Comparison of ENCODE assay signal across 16 cellular contexts in the genomic region with DNA sequence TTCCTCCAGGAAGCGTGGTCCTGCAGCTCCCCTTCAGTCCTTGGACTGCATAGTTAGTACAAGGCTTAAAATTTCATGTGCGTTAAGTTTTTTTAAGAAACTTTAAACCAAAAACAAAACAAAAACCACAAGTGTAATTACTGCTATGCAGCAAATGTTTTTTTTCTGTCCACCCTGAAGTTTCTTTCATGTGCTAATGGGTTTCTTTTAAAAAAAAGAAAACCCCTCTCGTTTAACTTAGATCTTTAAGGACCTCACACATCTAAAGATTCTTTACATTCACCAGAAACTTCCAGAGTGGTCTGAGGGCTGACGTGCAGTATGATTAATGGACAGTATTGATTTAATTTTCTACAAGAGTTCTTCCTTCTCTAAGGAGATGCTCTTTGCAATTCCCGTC.
"Had no signal": no experiment of that assay in that cellular context is flagged by ENCODE, and none has a peak within 500 bp of the region (broad histone marks: within the 10 kb centered on the region; RNA-seq: fewer than 3 reads in every experiment).

No MANE protein-coding gene starts in this region.

- H3K27me3 ChIP-seq: dorsolateral prefrontal cortex, esophagus muscularis mucosa, foreskin keratinocyte, ovary, uterus had no signal

- H3K4me3 ChIP-seq: dorsolateral prefrontal cortex, esophagus muscularis mucosa, ovary, thoracic aorta, uterus had no signal

- H3K9me3 Mint-ChIP-seq: activated naive CD8-positive, alpha-beta T cell treated with anti-CD3 and anti-CD28 coated beads for 36 hours; activated T-cell treated with anti-CD3 and anti-CD28 coated beads, Interleukin-2, amount 50 U/mL, for 24 hours; natural killer cell treated with Interleukin-12 subunit alpha and Interleukin-12 subunit beta and Interleukin-15 and Interleukin-18, amount 100 ng/mL, for 72 hours; stimulated activated naive CD8-positive, alpha-beta T cell treated with anti-CD3 and anti-CD28 coated beads, Interleukin-15, amount 100 ng/mL, for 72 hours had no signal

- H3K36me3 Mint-ChIP-seq: activated CD8-positive, alpha-beta memory T cell treated with anti-CD3 and anti-CD28 coated beads, Interleukin-2, amount 10 ng/mL, durations not matched to agents 7 days and 5 days; activated naive CD8-positive, alpha-beta T cell treated with anti-CD3 and anti-CD28 coated beads for 36 hours; natural killer cell treated with Interleukin-12 subunit alpha and Interleukin-12 subunit beta and Interleukin-15 and Interleukin-18, amount 100 ng/mL, for 72 hours had no signal

- H3K4me1 Mint-ChIP-seq: T-helper 17 cell had no signal

- DNase-seq: activated CD4-positive, alpha-beta T cell treated with anti-CD3 and anti-CD28 coated beads, Interleukin-2, amount 50 U/mL, for 48 hours; activated CD8-positive, alpha-beta memory T cell treated with anti-CD3 and anti-CD28 coated beads, Interleukin-2, amount 10 ng/mL, durations not matched to agents 7 days and 5 days; activated effector memory CD4-positive, alpha-beta T cell treated with anti-CD3 and anti-CD28 coated beads, Interleukin-2, amount 50 U/mL, for 16 hours; activated naive CD8-positive, alpha-beta T cell treated with anti-CD3 and anti-CD28 coated beads for 36 hours; activated T-cell treated with anti-CD3 and anti-CD28 coated beads, Interleukin-2, amount 50 U/mL, for 24 hours; dorsolateral prefrontal cortex; foreskin keratinocyte; mammary epithelial cell; ovary; stimulated activated CD4-positive, alpha-beta T cell treated with anti-CD3 and anti-CD28 coated beads, Interleukin-4, amount 100 ng/mL, for 4 hours; stimulated activated naive CD8-positive, alpha-beta T cell treated with anti-CD3 and anti-CD28 coated beads, Interleukin-15, amount 100 ng/mL, for 72 hours; T-helper 17 cell; uterus had no signal

- H3K36me3 ChIP-seq: esophagus muscularis mucosa, ovary, thoracic aorta, uterus had no signal

- H3K27ac ChIP-seq: dorsolateral prefrontal cortex, esophagus muscularis mucosa, foreskin keratinocyte, ovary, thoracic aorta had no signal

- H3K9me3 ChIP-seq: esophagus muscularis mucosa, ovary, thoracic aorta, uterus had no signal

- H3K4me1 ChIP-seq: esophagus muscularis mucosa, foreskin keratinocyte, uterus had no signal

- H3K27me3 Mint-ChIP-seq: activated CD8-positive, alpha-beta memory T cell treated with anti-CD3 and anti-CD28 coated beads, Interleukin-2, amount 10 ng/mL, durations not matched to agents 7 days and 5 days; activated naive CD8-positive, alpha-beta T cell treated with anti-CD3 and anti-CD28 coated beads for 36 hours; activated T-cell treated with anti-CD3 and anti-CD28 coated beads, Interleukin-2, amount 50 U/mL, for 24 hours; stimulated activated naive CD8-positive, alpha-beta T cell treated with anti-CD3 and anti-CD28 coated beads, Interleukin-15, amount 100 ng/mL, for 72 hours; T-helper 17 cell had no signal

- H3K4me3 Mint-ChIP-seq: activated CD8-positive, alpha-beta memory T cell treated with anti-CD3 and anti-CD28 coated beads, Interleukin-2, amount 10 ng/mL, durations not matched to agents 7 days and 5 days; activated naive CD8-positive, alpha-beta T cell treated with anti-CD3 and anti-CD28 coated beads for 36 hours; activated T-cell treated with anti-CD3 and anti-CD28 coated beads, Interleukin-2, amount 50 U/mL, for 24 hours; natural killer cell treated with Interleukin-12 subunit alpha and Interleukin-12 subunit beta and Interleukin-15 and Interleukin-18, amount 100 ng/mL, for 72 hours; stimulated activated naive CD8-positive, alpha-beta T cell treated with anti-CD3 and anti-CD28 coated beads, Interleukin-15, amount 100 ng/mL, for 72 hours; T-helper 17 cell had no signal

- H3K27ac Mint-ChIP-seq: activated CD8-positive, alpha-beta memory T cell treated with anti-CD3 and anti-CD28 coated beads, Interleukin-2, amount 10 ng/mL, durations not matched to agents 7 days and 5 days; activated naive CD8-positive, alpha-beta T cell treated with anti-CD3 and anti-CD28 coated beads for 36 hours; activated T-cell treated with anti-CD3 and anti-CD28 coated beads, Interleukin-2, amount 50 U/mL, for 24 hours; natural killer cell treated with Interleukin-12 subunit alpha and Interleukin-12 subunit beta and Interleukin-15 and Interleukin-18, amount 100 ng/mL, for 72 hours; T-helper 17 cell had no signal
